In the genomic region with DNA sequence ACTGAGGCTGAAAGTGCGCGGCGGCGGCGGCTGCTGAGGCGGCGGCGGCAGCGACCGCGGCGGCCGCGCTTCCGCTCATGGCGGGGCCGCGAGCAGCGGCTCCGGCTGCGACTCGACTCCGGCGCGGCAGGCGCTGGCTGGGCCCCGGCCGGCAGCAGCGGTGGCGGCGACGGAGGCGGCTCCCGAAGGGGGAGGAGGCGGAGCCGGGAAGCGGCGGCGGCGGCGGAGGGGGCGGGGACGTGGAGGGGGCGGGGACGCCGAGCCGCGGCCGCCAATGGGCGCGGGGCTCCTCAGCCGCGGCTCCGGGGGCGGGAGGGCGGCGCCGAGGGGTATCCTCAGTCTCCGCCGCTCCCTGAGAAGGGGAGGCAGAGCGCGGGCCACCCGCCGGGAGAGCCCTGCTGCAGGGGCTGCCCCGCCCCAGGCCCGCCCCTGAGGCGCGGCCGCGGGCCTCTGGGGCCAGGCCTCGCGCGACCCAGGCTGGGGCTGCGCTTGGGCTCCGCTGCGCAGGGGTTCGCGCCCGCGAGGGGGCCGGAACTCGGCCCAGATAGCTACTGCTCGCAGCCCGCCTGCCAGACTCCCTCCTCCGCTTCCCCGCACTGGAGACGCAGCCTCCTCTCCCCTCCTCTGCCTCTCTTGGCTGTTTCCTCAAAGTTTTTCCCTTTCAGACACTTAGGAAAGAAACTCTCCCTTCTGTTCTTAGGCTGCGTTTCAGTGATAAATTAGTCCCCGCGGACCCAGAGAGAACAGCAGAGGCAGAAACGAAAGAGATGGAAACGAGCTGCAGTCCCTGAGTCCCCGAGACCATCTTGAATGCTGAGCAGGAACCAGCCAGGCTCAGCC, we compare ENCODE assay signal across 1 cellular context.
TF ChIP-seq lines count a peak whose summit lies in the region.

No MANE protein-coding gene starts in this region.

TF ChIP-seq in K562, 482 proteins besides CTCF, POLR2A, EP300 and RAD21 (continued from another document and continues in another):
- TF ChIP-seq, protein P1, sequence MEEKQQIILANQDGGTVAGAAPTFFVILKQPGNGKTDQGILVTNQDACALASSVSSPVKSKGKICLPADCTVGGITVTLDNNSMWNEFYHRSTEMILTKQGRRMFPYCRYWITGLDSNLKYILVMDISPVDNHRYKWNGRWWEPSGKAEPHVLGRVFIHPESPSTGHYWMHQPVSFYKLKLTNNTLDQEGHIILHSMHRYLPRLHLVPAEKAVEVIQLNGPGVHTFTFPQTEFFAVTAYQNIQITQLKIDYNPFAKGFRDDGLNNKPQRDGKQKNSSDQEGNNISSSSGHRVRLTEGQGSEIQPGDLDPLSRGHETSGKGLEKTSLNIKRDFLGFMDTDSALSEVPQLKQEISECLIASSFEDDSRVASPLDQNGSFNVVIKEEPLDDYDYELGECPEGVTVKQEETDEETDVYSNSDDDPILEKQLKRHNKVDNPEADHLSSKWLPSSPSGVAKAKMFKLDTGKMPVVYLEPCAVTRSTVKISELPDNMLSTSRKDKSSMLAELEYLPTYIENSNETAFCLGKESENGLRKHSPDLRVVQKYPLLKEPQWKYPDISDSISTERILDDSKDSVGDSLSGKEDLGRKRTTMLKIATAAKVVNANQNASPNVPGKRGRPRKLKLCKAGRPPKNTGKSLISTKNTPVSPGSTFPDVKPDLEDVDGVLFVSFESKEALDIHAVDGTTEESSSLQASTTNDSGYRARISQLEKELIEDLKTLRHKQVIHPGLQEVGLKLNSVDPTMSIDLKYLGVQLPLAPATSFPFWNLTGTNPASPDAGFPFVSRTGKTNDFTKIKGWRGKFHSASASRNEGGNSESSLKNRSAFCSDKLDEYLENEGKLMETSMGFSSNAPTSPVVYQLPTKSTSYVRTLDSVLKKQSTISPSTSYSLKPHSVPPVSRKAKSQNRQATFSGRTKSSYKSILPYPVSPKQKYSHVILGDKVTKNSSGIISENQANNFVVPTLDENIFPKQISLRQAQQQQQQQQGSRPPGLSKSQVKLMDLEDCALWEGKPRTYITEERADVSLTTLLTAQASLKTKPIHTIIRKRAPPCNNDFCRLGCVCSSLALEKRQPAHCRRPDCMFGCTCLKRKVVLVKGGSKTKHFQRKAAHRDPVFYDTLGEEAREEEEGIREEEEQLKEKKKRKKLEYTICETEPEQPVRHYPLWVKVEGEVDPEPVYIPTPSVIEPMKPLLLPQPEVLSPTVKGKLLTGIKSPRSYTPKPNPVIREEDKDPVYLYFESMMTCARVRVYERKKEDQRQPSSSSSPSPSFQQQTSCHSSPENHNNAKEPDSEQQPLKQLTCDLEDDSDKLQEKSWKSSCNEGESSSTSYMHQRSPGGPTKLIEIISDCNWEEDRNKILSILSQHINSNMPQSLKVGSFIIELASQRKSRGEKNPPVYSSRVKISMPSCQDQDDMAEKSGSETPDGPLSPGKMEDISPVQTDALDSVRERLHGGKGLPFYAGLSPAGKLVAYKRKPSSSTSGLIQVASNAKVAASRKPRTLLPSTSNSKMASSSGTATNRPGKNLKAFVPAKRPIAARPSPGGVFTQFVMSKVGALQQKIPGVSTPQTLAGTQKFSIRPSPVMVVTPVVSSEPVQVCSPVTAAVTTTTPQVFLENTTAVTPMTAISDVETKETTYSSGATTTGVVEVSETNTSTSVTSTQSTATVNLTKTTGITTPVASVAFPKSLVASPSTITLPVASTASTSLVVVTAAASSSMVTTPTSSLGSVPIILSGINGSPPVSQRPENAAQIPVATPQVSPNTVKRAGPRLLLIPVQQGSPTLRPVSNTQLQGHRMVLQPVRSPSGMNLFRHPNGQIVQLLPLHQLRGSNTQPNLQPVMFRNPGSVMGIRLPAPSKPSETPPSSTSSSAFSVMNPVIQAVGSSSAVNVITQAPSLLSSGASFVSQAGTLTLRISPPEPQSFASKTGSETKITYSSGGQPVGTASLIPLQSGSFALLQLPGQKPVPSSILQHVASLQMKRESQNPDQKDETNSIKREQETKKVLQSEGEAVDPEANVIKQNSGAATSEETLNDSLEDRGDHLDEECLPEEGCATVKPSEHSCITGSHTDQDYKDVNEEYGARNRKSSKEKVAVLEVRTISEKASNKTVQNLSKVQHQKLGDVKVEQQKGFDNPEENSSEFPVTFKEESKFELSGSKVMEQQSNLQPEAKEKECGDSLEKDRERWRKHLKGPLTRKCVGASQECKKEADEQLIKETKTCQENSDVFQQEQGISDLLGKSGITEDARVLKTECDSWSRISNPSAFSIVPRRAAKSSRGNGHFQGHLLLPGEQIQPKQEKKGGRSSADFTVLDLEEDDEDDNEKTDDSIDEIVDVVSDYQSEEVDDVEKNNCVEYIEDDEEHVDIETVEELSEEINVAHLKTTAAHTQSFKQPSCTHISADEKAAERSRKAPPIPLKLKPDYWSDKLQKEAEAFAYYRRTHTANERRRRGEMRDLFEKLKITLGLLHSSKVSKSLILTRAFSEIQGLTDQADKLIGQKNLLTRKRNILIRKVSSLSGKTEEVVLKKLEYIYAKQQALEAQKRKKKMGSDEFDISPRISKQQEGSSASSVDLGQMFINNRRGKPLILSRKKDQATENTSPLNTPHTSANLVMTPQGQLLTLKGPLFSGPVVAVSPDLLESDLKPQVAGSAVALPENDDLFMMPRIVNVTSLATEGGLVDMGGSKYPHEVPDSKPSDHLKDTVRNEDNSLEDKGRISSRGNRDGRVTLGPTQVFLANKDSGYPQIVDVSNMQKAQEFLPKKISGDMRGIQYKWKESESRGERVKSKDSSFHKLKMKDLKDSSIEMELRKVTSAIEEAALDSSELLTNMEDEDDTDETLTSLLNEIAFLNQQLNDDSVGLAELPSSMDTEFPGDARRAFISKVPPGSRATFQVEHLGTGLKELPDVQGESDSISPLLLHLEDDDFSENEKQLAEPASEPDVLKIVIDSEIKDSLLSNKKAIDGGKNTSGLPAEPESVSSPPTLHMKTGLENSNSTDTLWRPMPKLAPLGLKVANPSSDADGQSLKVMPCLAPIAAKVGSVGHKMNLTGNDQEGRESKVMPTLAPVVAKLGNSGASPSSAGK (IDR thresholded peaks at IDR 0.05) = no peak
- TF ChIP-seq GATA2 (CRISPR knock-in tag; IDR thresholded peaks at IDR 0.05) = no peak
- TF ChIP-seq COPS2 (conservative IDR thresholded peaks at IDR 0.05) = no peak
- TF ChIP-seq SRSF1 (IDR thresholded peaks at IDR 0.05; ENCODE audit: low read depth, low read length) = no peak
- peak; percentile 74 for TF ChIP-seq CCNT2 (IDR thresholded peaks at IDR 0.05; ENCODE audit: borderline replicate concordance, extremely low read depth, insufficient read length, low read depth, low read length)
- no peak for TF ChIP-seq TAF9B (IDR thresholded peaks at IDR 0.05; ENCODE audit: partially characterized antibody)
- no peak for TF ChIP-seq ZNF707 (CRISPR knock-in tag; conservative IDR thresholded peaks at IDR 0.05)
- TF ChIP-seq ZNF431 (CRISPR knock-in tag; IDR thresholded peaks at IDR 0.05) = no peak
- no peak for TF ChIP-seq TAL1 (IDR thresholded peaks at IDR 0.05)
- TF ChIP-seq KAT8 (IDR thresholded peaks at IDR 0.05; ENCODE audit: low read depth) = no peak
- TF ChIP-seq, protein P2, sequence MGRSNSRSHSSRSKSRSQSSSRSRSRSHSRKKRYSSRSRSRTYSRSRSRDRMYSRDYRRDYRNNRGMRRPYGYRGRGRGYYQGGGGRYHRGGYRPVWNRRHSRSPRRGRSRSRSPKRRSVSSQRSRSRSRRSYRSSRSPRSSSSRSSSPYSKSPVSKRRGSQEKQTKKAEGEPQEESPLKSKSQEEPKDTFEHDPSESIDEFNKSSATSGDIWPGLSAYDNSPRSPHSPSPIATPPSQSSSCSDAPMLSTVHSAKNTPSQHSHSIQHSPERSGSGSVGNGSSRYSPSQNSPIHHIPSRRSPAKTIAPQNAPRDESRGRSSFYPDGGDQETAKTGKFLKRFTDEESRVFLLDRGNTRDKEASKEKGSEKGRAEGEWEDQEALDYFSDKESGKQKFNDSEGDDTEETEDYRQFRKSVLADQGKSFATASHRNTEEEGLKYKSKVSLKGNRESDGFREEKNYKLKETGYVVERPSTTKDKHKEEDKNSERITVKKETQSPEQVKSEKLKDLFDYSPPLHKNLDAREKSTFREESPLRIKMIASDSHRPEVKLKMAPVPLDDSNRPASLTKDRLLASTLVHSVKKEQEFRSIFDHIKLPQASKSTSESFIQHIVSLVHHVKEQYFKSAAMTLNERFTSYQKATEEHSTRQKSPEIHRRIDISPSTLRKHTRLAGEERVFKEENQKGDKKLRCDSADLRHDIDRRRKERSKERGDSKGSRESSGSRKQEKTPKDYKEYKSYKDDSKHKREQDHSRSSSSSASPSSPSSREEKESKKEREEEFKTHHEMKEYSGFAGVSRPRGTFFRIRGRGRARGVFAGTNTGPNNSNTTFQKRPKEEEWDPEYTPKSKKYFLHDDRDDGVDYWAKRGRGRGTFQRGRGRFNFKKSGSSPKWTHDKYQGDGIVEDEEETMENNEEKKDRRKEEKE (IDR thresholded peaks at IDR 0.05; ENCODE audit: borderline replicate concordance in 1 of 2, control insufficient read depth in 1 of 2, low read depth in 2 of 2, low read length in 1 of 2) = no peak
- TF ChIP-seq, protein P3, sequence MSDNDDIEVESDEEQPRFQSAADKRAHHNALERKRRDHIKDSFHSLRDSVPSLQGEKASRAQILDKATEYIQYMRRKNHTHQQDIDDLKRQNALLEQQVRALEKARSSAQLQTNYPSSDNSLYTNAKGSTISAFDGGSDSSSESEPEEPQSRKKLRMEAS (CRISPR knock-in tag; IDR thresholded peaks at IDR 0.05) = no peak; the same call in 1 of the 2 replicates
- no peak for TF ChIP-seq BACH1 (tag; IDR thresholded peaks at IDR 0.05)
- TF ChIP-seq ZNF324 (CRISPR knock-in tag; IDR thresholded peaks at IDR 0.05) = no peak
- no peak for TF ChIP-seq KHSRP (IDR thresholded peaks at IDR 0.05)
- TF ChIP-seq NCOA2 (IDR thresholded peaks at IDR 0.05; ENCODE audit: partially characterized antibody in 2 of 2) = no peak
- TF ChIP-seq, protein P4, sequence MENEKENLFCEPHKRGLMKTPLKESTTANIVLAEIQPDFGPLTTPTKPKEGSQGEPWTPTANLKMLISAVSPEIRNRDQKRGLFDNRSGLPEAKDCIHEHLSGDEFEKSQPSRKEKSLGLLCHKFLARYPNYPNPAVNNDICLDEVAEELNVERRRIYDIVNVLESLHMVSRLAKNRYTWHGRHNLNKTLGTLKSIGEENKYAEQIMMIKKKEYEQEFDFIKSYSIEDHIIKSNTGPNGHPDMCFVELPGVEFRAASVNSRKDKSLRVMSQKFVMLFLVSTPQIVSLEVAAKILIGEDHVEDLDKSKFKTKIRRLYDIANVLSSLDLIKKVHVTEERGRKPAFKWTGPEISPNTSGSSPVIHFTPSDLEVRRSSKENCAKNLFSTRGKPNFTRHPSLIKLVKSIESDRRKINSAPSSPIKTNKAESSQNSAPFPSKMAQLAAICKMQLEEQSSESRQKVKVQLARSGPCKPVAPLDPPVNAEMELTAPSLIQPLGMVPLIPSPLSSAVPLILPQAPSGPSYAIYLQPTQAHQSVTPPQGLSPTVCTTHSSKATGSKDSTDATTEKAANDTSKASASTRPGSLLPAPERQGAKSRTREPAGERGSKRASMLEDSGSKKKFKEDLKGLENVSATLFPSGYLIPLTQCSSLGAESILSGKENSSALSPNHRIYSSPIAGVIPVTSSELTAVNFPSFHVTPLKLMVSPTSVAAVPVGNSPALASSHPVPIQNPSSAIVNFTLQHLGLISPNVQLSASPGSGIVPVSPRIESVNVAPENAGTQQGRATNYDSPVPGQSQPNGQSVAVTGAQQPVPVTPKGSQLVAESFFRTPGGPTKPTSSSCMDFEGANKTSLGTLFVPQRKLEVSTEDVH (IDR thresholded peaks at IDR 0.05; ENCODE audit: low read depth, partially characterized antibody) = no peak
- TF ChIP-seq ELF1 (tag; IDR thresholded peaks at IDR 0.05) = 0 out of 2 replicates have a peak, but pooled peaks have one; percentile 28
- TF ChIP-seq, protein P5, sequence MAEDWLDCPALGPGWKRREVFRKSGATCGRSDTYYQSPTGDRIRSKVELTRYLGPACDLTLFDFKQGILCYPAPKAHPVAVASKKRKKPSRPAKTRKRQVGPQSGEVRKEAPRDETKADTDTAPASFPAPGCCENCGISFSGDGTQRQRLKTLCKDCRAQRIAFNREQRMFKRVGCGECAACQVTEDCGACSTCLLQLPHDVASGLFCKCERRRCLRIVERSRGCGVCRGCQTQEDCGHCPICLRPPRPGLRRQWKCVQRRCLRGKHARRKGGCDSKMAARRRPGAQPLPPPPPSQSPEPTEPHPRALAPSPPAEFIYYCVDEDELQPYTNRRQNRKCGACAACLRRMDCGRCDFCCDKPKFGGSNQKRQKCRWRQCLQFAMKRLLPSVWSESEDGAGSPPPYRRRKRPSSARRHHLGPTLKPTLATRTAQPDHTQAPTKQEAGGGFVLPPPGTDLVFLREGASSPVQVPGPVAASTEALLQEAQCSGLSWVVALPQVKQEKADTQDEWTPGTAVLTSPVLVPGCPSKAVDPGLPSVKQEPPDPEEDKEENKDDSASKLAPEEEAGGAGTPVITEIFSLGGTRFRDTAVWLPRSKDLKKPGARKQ (CRISPR knock-in tag; IDR thresholded peaks at IDR 0.05) = no peak
- TF ChIP-seq DIDO1 (tag; IDR thresholded peaks at IDR 0.05; ENCODE audit: low read depth) = no peak
- TF ChIP-seq, protein P6, sequence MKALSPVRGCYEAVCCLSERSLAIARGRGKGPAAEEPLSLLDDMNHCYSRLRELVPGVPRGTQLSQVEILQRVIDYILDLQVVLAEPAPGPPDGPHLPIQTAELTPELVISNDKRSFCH (CRISPR knock-in tag; IDR thresholded peaks at IDR 0.05) = no peak
- TF ChIP-seq, protein P6 (tag; IDR thresholded peaks at IDR 0.05) = no peak
- TF ChIP-seq POLR2H (tag; IDR thresholded peaks at IDR 0.05; ENCODE audit: low read depth) = peak; percentile 82
- no peak for TF ChIP-seq SRSF3 (IDR thresholded peaks at IDR 0.05; ENCODE audit: insufficient read depth, low read length)
- TF ChIP-seq TBL1XR1 (IDR thresholded peaks at IDR 0.05; ENCODE audit: low read length in 2 of 2) = no peak
- TF ChIP-seq MYBL2 (IDR thresholded peaks at IDR 0.05; ENCODE audit: low read depth) = no peak
- TF ChIP-seq MYBL2 (CRISPR knock-in tag; IDR thresholded peaks at IDR 0.05; ENCODE audit: borderline replicate concordance) = no peak
- TF ChIP-seq CEBPG (CRISPR knock-in tag; IDR thresholded peaks at IDR 0.05) = no peak
- TF ChIP-seq CEBPG (tag; conservative IDR thresholded peaks at IDR 0.05 in 1 of 2, IDR thresholded peaks at IDR 0.05 in 1 of 2) = no peak
- no peak for TF ChIP-seq ZBTB1 (CRISPR knock-in tag; IDR thresholded peaks at IDR 0.05; ENCODE audit: borderline replicate concordance, low read depth)
- no peak for TF ChIP-seq HEY1 (CRISPR knock-in tag; IDR thresholded peaks at IDR 0.05; ENCODE audit: borderline replicate concordance)
- TF ChIP-seq NCOA6 (IDR thresholded peaks at IDR 0.05) = no peak
- no peak for TF ChIP-seq RNF2 (IDR thresholded peaks at IDR 0.05)
- TF ChIP-seq CREM (IDR thresholded peaks at IDR 0.05; ENCODE audit: low read depth) = no peak
